Comparison of ENCODE assay signal across 14 cellular contexts in genomic region chr19:45955905-45956608, GRCh38. TPM values are rescaled to one million over a fixed set of nuclear protein-coding genes. Genes with fewer than 3 reads are reported as not detected.
A peak's percentile ranks its signal among the peaks of the same experiment; 100 is the strongest.
DNase-seq lines count a peak whose midpoint lies in the region; ATAC-seq, FAIRE-seq and TF ChIP-seq lines count a peak whose summit lies in the region.
"Had no signal": no experiment of that assay in that cellular context is flagged by ENCODE, and none has a peak within 500 bp of the region (broad histone marks: within the 10 kb centered on the region; RNA-seq: fewer than 3 reads in every experiment).

No MANE protein-coding gene starts in this region.

- H4K20me1 ChIP-seq in PC-3 (ENCODE audit: low read length): no peaks in the 10 kb centered on the region
- peaks cover 2 to 4% of the 10 kb centered on the region in 2 experiments for H4K20me1 ChIP-seq in H1 (replicated peaks in 1 of 2; ENCODE audit: control insufficient read depth in 1 of 2, insufficient read depth in 2 of 2, low read length in 2 of 2)

- H3K4me3 Mint-ChIP-seq in activated CD4-positive, alpha-beta T cell treated with anti-CD3 and anti-CD28 coated beads, Interleukin-2, amount 10 ng/mL, durations not matched to agents 7 days and 5 days: no peak overlapping the region
- H3K4me3 Mint-ChIP-seq in activated CD4-positive, alpha-beta memory T cell treated with anti-CD3 and anti-CD28 coated beads, Interleukin-2, amount 10 ng/mL, durations not matched to agents 7 days and 5 days: no peak overlapping the region
- H3K4me3 Mint-ChIP-seq: HFFc6 had no signal

- no peak overlapping the region for H3K56ac ChIP-seq in H1 (replicated peaks; ENCODE audit: insufficient read length, low read depth, low read length)

- H2BK15ac ChIP-seq in H1 (ENCODE audit: low read length): 0 out of 2 replicates have a peak overlapping the region, but pooled peaks have one; percentile 72

- H3K79me1 ChIP-seq in H1 (ENCODE audit: low read depth, low read length): no peaks in the 10 kb centered on the region

- H3F3A ChIP-seq in PC-3 (ENCODE audit: low read length, unreplicated experiment): no peaks in the 10 kb centered on the region

- H3K18ac ChIP-seq in H1 (ENCODE audit: extremely low read depth, low read length): no peak overlapping the region

- H3K27me3 ChIP-seq in PC-3 (ENCODE audit: low read length) (0 out of 2 replicates have a peak, but pooled peaks cover 9% of the 10 kb centered on the region), H1 (replicated peaks in 1 of 4; ENCODE audit: control insufficient read depth in 3 of 4, extremely low read depth in 1 of 4, insufficient read depth in 3 of 4, low read length in 3 of 4) (no peaks in the 10 kb centered on the region), layer of hippocampus (ENCODE audit: control insufficient read depth, insufficient read depth, low read length) (no peaks in the 10 kb centered on the region)

- no peak for TF ChIP-seq EP300 in H1 (IDR thresholded peaks at IDR 0.05; ENCODE audit: borderline replicate concordance in 1 of 2, low read depth in 2 of 2, low read length in 2 of 2)

- H2AFZ ChIP-seq in PC-3 (ENCODE audit: low read length) (no peak overlapping the region), H1 (ENCODE audit: low read length) (no peak overlapping the region)

- DNase-seq in PC-3 (peak; percentile 85), H1 (ENCODE audit: low read depth in 1 of 2, low spot score in 2 of 2) (no peak), ureter (ENCODE audit: low spot score) (no peak), G401 (ENCODE audit: low spot score) (no peak)
- DNase-seq in activated CD4-positive, alpha-beta T cell treated with anti-CD3 and anti-CD28 coated beads, Interleukin-2, amount 10 ng/mL, durations not matched to agents 7 days and 5 days: no peak
- no peak for DNase-seq in activated CD4-positive, alpha-beta memory T cell treated with anti-CD3 and anti-CD28 coated beads, Interleukin-2, amount 10 ng/mL, durations not matched to agents 7 days and 5 days
- DNase-seq: activated effector memory CD4-positive, alpha-beta T cell treated with Interleukin-2 at 50 U/mL for 16 hours; DMS79 treated with DMSO at 0.1 percent for 48 hours; HFFc6; T1000 had no signal

- BruUV-seq in PC-3 (replicated peaks; lab: Mats Ljungman, UMichigan): no TSS peak

- TF ChIP-seq CTCF in PC-3 (conservative IDR thresholded peaks at IDR 0.05; ENCODE audit: low read depth, low read length): no peak
- no peak for TF ChIP-seq CTCF in H1 (IDR thresholded peaks at IDR 0.05; ENCODE audit: control extremely low read depth in 1 of 3, insufficient read depth in 1 of 3, low read depth in 1 of 3, low read length in 3 of 3)

- no peaks in the 10 kb centered on the region for H3K9me2 ChIP-seq in PC-3 (replicated peaks; ENCODE audit: low read length)

- H3K4me3 ChIP-seq in PC-3 (ENCODE audit: low read length) (peak overlapping the region; percentile 15; the same call in 1 of the 2 replicates), H1 (ENCODE audit: extremely low read depth in 1 of 4, insufficient read depth in 2 of 4, low read depth in 3 of 4, low read length in 4 of 4) (no peak overlapping the region)
- H3K4me3 ChIP-seq: esophagus muscularis mucosa had no signal

- H3K4ac ChIP-seq in H1 (replicated peaks; ENCODE audit: insufficient read length, low read depth, low read length): no peak overlapping the region

- no peak overlapping the region for H3K14ac ChIP-seq in H1 (ENCODE audit: insufficient read length)

- H4K8ac ChIP-seq in H1 (ENCODE audit: extremely low read depth, insufficient read depth, low read length): no peak overlapping the region

- H3K9me3 ChIP-seq in PC-3 (ENCODE audit: low read length) (no peaks in the 10 kb centered on the region), H1 (ENCODE audit: insufficient read depth in 2 of 2, low read depth in 1 of 2, low read length in 1 of 2) (no peaks in the 10 kb centered on the region)
- H3K9me3 ChIP-seq: esophagus muscularis mucosa had no signal

- H3K79me2 ChIP-seq in PC-3 (ENCODE audit: low read length): no peaks in the 10 kb centered on the region
- no peaks in the 10 kb centered on the region for H3K79me2 ChIP-seq in H1 (ENCODE audit: control insufficient read depth in 1 of 2, insufficient read depth in 2 of 2, low read length in 2 of 2)

- FAIRE-seq in H1 (lab: Jason Lieb, UNC): no peak

- no peak overlapping the region for H2AK5ac ChIP-seq in H1 (ENCODE audit: low read depth, low read length)

- no peak overlapping the region for H3K27ac Mint-ChIP-seq in activated CD4-positive, alpha-beta T cell treated with anti-CD3 and anti-CD28 coated beads, Interleukin-2, amount 10 ng/mL, durations not matched to agents 7 days and 5 days
- H3K27ac Mint-ChIP-seq in activated CD4-positive, alpha-beta memory T cell treated with anti-CD3 and anti-CD28 coated beads, Interleukin-2, amount 10 ng/mL, durations not matched to agents 7 days and 5 days: no peak overlapping the region
- H3K27ac Mint-ChIP-seq: HFFc6 had no signal

- H3K27ac ChIP-seq in PC-3 (ENCODE audit: low read length) (peak overlapping the region; percentile 74), H1 (ENCODE audit: low read depth, low read length) (no peak overlapping the region), layer of hippocampus (ENCODE audit: low read depth, low read length) (peak overlapping the region; percentile 38), temporal lobe (ENCODE audit: low read depth, low read length) (peak overlapping the region; percentile 36)

- H4K91ac ChIP-seq in H1 (replicated peaks; ENCODE audit: insufficient read length, low read length): no peak overlapping the region

- H3K4me1 Mint-ChIP-seq in activated CD4-positive, alpha-beta T cell treated with anti-CD3 and anti-CD28 coated beads, Interleukin-2, amount 10 ng/mL, durations not matched to agents 7 days and 5 days: peaks cover 24% of the 10 kb centered on the region
- peaks cover 33% of the 10 kb centered on the region for H3K4me1 Mint-ChIP-seq in activated CD4-positive, alpha-beta memory T cell treated with anti-CD3 and anti-CD28 coated beads, Interleukin-2, amount 10 ng/mL, durations not matched to agents 7 days and 5 days

- H3K9ac ChIP-seq in PC-3 (ENCODE audit: low read length): peak overlapping the region; percentile 20; the same call in 1 of the 2 replicates
- no peak overlapping the region for H3K9ac ChIP-seq in H1 (replicated peaks in 1 of 4; ENCODE audit: extremely low read depth in 1 of 4, low read depth in 3 of 4, low read length in 3 of 4)

- H3K4me1 ChIP-seq in PC-3 (ENCODE audit: insufficient read depth, low read length): peaks cover 27% of the 10 kb centered on the region
- H3K4me1 ChIP-seq in H1 (replicated peaks in 1 of 4; ENCODE audit: control insufficient read depth in 3 of 4, insufficient read depth in 4 of 4, low read length in 3 of 4): peaks cover 0 to 7% (median 2%) of the 10 kb centered on the region in 4 experiments; a peak in 5 of 7 replicates

- no peak for TF ChIP-seq POLR2A in H1 (IDR thresholded peaks at IDR 0.05; ENCODE audit: control extremely low read depth in 1 of 2, low read depth in 2 of 2, low read length in 2 of 2)

- no peak overlapping the region for H4K5ac ChIP-seq in H1 (ENCODE audit: insufficient read length, low read depth, low read length)

- peaks cover 6% of the 10 kb centered on the region for H3K9me3 Mint-ChIP-seq in activated CD4-positive, alpha-beta T cell treated with anti-CD3 and anti-CD28 coated beads, Interleukin-2, amount 10 ng/mL, durations not matched to agents 7 days and 5 days
- H3K9me3 Mint-ChIP-seq in activated CD4-positive, alpha-beta memory T cell treated with anti-CD3 and anti-CD28 coated beads, Interleukin-2, amount 10 ng/mL, durations not matched to agents 7 days and 5 days: no peaks in the 10 kb centered on the region
- H3K9me3 Mint-ChIP-seq: HFFc6 had no signal

- ATAC-seq in PC-3: peak; percentile 86

- no peak for TF ChIP-seq RAD21 in H1 (IDR thresholded peaks at IDR 0.05 in 1 of 2, conservative IDR thresholded peaks at IDR 0.05 in 1 of 2; ENCODE audit: low read depth in 2 of 2, low read length in 2 of 2)

- H3K23me2 ChIP-seq in H1 (ENCODE audit: low read depth, low read length): peaks cover 12% of the 10 kb centered on the region

- WGBS in H1 (ENCODE audit: extremely low coverage in 1 of 2, insufficient coverage in 1 of 2, insufficient read length in 1 of 2, insufficient replicate concordance in 2 of 2, low coverage in 1 of 2, low lambda C conversion rate in 2 of 2, missing lambda C conversion rate in 1 of 2), 2 experiments: 89% methylated on average over 11 of the region's 13 CpGs; no CpG with 5 or more reads in 1 of the 2 experiments

- no peaks in the 10 kb centered on the region for H3K36me3 Mint-ChIP-seq in activated CD4-positive, alpha-beta T cell treated with anti-CD3 and anti-CD28 coated beads, Interleukin-2, amount 10 ng/mL, durations not matched to agents 7 days and 5 days (ENCODE audit: low read depth)
- no peaks in the 10 kb centered on the region for H3K36me3 Mint-ChIP-seq in activated CD4-positive, alpha-beta memory T cell treated with anti-CD3 and anti-CD28 coated beads, Interleukin-2, amount 10 ng/mL, durations not matched to agents 7 days and 5 days (ENCODE audit: low read depth)

- H3K36me3 ChIP-seq in PC-3 (ENCODE audit: low read depth, low read length) (no peaks in the 10 kb centered on the region), H1 (ENCODE audit: control insufficient read depth in 2 of 4, insufficient read depth in 4 of 4, low read length in 3 of 4) (peaks cover 0 to 10% (median 3%) of the 10 kb centered on the region in 4 experiments; a peak in 3 of 8 replicates)

- intact Hi-C loops in PC-3 (cut with micrococcal nuclease): no loop called here

- CTCF ChIA-PET in PC-3 (lab: Charles Lee): interaction anchor here (0.6 kb wide), 1 partner anchor 404 kb away, joined by 4 read pairs; no protein-coding TSS in a partner anchor
- CTCF ChIA-PET in H1 (lab: Charles Lee; ENCODE audit: partially characterized antibody): interaction anchor here (0.6 to 0.8 kb wide), 3 partner anchors 18 to 317 kb away, joined by 3 read pairs; partner anchors contain the start of gene NOVA2
- CTCF ChIA-PET in activated CD4-positive, alpha-beta T cell treated with anti-CD3 and anti-CD28 coated beads, Interleukin-2, amount 10 ng/mL, durations not matched to agents 7 days and 5 days (lab: Charles Lee): no interaction called here
- CTCF ChIA-PET in activated CD4-positive, alpha-beta memory T cell treated with anti-CD3 and anti-CD28 coated beads, Interleukin-2, amount 10 ng/mL, durations not matched to agents 7 days and 5 days (lab: Charles Lee): no interaction called here

- H2BK5ac ChIP-seq in H1 (ENCODE audit: low read depth, low read length): no peak overlapping the region

- H2BK20ac ChIP-seq in H1 (ENCODE audit: low read length): no peak overlapping the region

- in situ Hi-C loops in G401 (cut with HindIII; ENCODE audit: low sequenced_read_pairs): no loop called here

- no peak overlapping the region for H3K23ac ChIP-seq in H1 (ENCODE audit: insufficient read length)

- peaks cover 35% of the 10 kb centered on the region for H3K27me3 Mint-ChIP-seq in activated CD4-positive, alpha-beta T cell treated with anti-CD3 and anti-CD28 coated beads, Interleukin-2, amount 10 ng/mL, durations not matched to agents 7 days and 5 days
- H3K27me3 Mint-ChIP-seq in activated CD4-positive, alpha-beta memory T cell treated with anti-CD3 and anti-CD28 coated beads, Interleukin-2, amount 10 ng/mL, durations not matched to agents 7 days and 5 days: peaks cover 35% of the 10 kb centered on the region

- POLR2A ChIA-PET in PC-3 (lab: Charles Lee; ENCODE audit: unreplicated experiment): interaction anchor here (0.6 kb wide), 2 partner anchors 54 to 462 kb away, joined by 3 to 4 read pairs; partner anchors contain the start of gene MYPOP
- POLR2A ChIA-PET in H1 (lab: Charles Lee; ENCODE audit: partially characterized antibody): interaction anchor here (1.3 kb wide), 1 partner anchor 20 kb away, joined by 5 read pairs; no protein-coding TSS in a partner anchor
- POLR2A ChIA-PET in activated CD4-positive, alpha-beta T cell treated with anti-CD3 and anti-CD28 coated beads, Interleukin-2, amount 10 ng/mL, durations not matched to agents 7 days and 5 days (lab: Charles Lee): no interaction called here
- POLR2A ChIA-PET in activated CD4-positive, alpha-beta memory T cell treated with anti-CD3 and anti-CD28 coated beads, Interleukin-2, amount 10 ng/mL, durations not matched to agents 7 days and 5 days (lab: Charles Lee): interaction anchor here (1.1 kb wide), 2 partner anchors 10 to 12 kb away, joined by 3 read pairs; no protein-coding TSS in a partner anchor

- H3K4me2 ChIP-seq in PC-3 (ENCODE audit: low read length) (peak overlapping the region; percentile 71), H1 (ENCODE audit: insufficient read depth in 1 of 2, low read depth in 2 of 2, low read length in 2 of 2) (no peak overlapping the region)

- H2BK120ac ChIP-seq in H1 (replicated peaks; ENCODE audit: low read depth, low read length): no peak overlapping the region

- H2BK12ac ChIP-seq in H1 (ENCODE audit: low read depth, low read length): no peak overlapping the region

RNA-seq across cellular contexts. Expression of gene NOVA2, which starts 17.6 kb away (rescaled TPM):
- 0.06 TPM in 1 of 2 replicates, not detected in the other for total RNA-seq in PC-3 (2014; rRNA removed)
- 22.7 and 24.6 TPM in 2 replicates for total RNA-seq in H1 (2021; fragmentation: NEBNext Ultra II Directional; extraction: Animal tissue kit (Norgen Biotek cat#: 25700))
- polyA plus RNA-seq in H1 (2011; rRNA removed): 3.2 and 4.5 TPM in 2 replicates
- polyA plus RNA-seq in H1 (2011; cell fraction: cytosol; rRNA removed): 2.7 TPM
- polyA plus RNA-seq in H1 (2011; cell fraction: nucleus; rRNA removed): 4.4 TPM
- 11.1 to 12.7 TPM (median 11.8 TPM) in 4 replicates for polyA plus RNA-seq in H1 (2012, experiment 1 of 2)
- 10.4 TPM for polyA plus RNA-seq in H1 (2012, experiment 2 of 2)
- 8.0 TPM for polyA plus RNA-seq in H1 (2013, experiment 1 of 2)
- polyA plus RNA-seq in H1 (2013, experiment 2 of 2): 7.7 TPM
- 6.2 and 7.1 TPM in 2 replicates for polyA minus RNA-seq in H1 (2011; rRNA and poly(A)+ RNA removed)
- polyA minus RNA-seq in H1 (2011; cell fraction: cytosol; rRNA and poly(A)+ RNA removed): 10.1 TPM
- 4.7 TPM for polyA minus RNA-seq in H1 (2011; cell fraction: nucleus; rRNA and poly(A)+ RNA removed)
- total RNA-seq in temporal lobe: 19.7 TPM
- 4.4 TPM for total RNA-seq in ureter
- total RNA-seq in activated CD4-positive, alpha-beta T cell treated with anti-CD3 and anti-CD28 coated beads, Interleukin-2, amount 10 ng/mL, durations not matched to agents 7 days and 5 days: under 1 TPM; 0.04 to 0.10 TPM
- under 1 TPM; 0.15 to 0.30 TPM for total RNA-seq in activated CD4-positive, alpha-beta memory T cell treated with anti-CD3 and anti-CD28 coated beads, Interleukin-2, amount 10 ng/mL, durations not matched to agents 7 days and 5 days
- total RNA-seq in G401 (2014; rRNA removed; shearing (Covaris generic)): not detected in 2 replicates
- total RNA-seq: NCI-H460 had no signal

RNA-seq across cellular contexts. Expression of gene CCDC61, which starts 39.2 kb away (rescaled TPM):
- total RNA-seq in PC-3 (2014; rRNA removed): 6.3 and 7.7 TPM in 2 replicates
- 16.1 and 17.4 TPM in 2 replicates for total RNA-seq in H1 (2021; fragmentation: NEBNext Ultra II Directional; extraction: Animal tissue kit (Norgen Biotek cat#: 25700))
- polyA plus RNA-seq in H1 (2011; rRNA removed): 7.8 and 11.5 TPM in 2 replicates
- 10.1 TPM for polyA plus RNA-seq in H1 (2011; cell fraction: cytosol; rRNA removed)
- polyA plus RNA-seq in H1 (2011; cell fraction: nucleus; rRNA removed): 28.3 TPM
- 8.6 to 11.4 TPM (median 10.5 TPM) in 4 replicates for polyA plus RNA-seq in H1 (2012, experiment 1 of 2)
- polyA plus RNA-seq in H1 (2012, experiment 2 of 2): 7.5 TPM
- 7.2 TPM for polyA plus RNA-seq in H1 (2013, experiment 1 of 2)
- polyA plus RNA-seq in H1 (2013, experiment 2 of 2): 7.1 TPM
- 4.9 and 6.1 TPM in 2 replicates for polyA minus RNA-seq in H1 (2011; rRNA and poly(A)+ RNA removed)
- polyA minus RNA-seq in H1 (2011; cell fraction: cytosol; rRNA and poly(A)+ RNA removed): 11.1 TPM
- 36.0 TPM for polyA minus RNA-seq in H1 (2011; cell fraction: nucleus; rRNA and poly(A)+ RNA removed)
- total RNA-seq in temporal lobe: 2.5 TPM
- total RNA-seq in ureter: 28.8 TPM
- 10 to 100 TPM; 26.5 to 27.0 TPM for total RNA-seq in activated CD4-positive, alpha-beta T cell treated with anti-CD3 and anti-CD28 coated beads, Interleukin-2, amount 10 ng/mL, durations not matched to agents 7 days and 5 days
- total RNA-seq in activated CD4-positive, alpha-beta memory T cell treated with anti-CD3 and anti-CD28 coated beads, Interleukin-2, amount 10 ng/mL, durations not matched to agents 7 days and 5 days: 10 to 100 TPM; 24.3 to 24.7 TPM
- total RNA-seq in G401 (2014; rRNA removed; shearing (Covaris generic)): 6.6 and 9.5 TPM in 2 replicates

RNA-seq across cellular contexts. Expression of gene NANOS2, which starts 41.5 kb away (rescaled TPM):
- not detected in 2 replicates for total RNA-seq in PC-3 (2014; rRNA removed)
- total RNA-seq in H1 (2021; fragmentation: NEBNext Ultra II Directional; extraction: Animal tissue kit (Norgen Biotek cat#: 25700)): not detected in 2 replicates
- 0.20 and 0.24 TPM in 2 replicates for polyA plus RNA-seq in H1 (2011; rRNA removed)
- polyA plus RNA-seq in H1 (2011; cell fraction: cytosol; rRNA removed): 0.09 TPM
- 0.56 TPM for polyA plus RNA-seq in H1 (2011; cell fraction: nucleus; rRNA removed)
- polyA plus RNA-seq in H1 (2012, experiment 1 of 2): 0.13 to 0.17 TPM in 2 of 4 replicates, not detected in the others
- polyA plus RNA-seq in H1 (2012, experiment 2 of 2): not detected
- 0.10 TPM for polyA plus RNA-seq in H1 (2013, experiment 1 of 2)
- polyA plus RNA-seq in H1 (2013, experiment 2 of 2): 0.06 TPM
- polyA minus RNA-seq in H1 (2011; rRNA and poly(A)+ RNA removed): not detected in 2 replicates
- polyA minus RNA-seq in H1 (2011; cell fraction: cytosol; rRNA and poly(A)+ RNA removed): not detected
- not detected for polyA minus RNA-seq in H1 (2011; cell fraction: nucleus; rRNA and poly(A)+ RNA removed)
- not detected for total RNA-seq in temporal lobe
- total RNA-seq in ureter: not detected
- not detected for total RNA-seq in activated CD4-positive, alpha-beta T cell treated with anti-CD3 and anti-CD28 coated beads, Interleukin-2, amount 10 ng/mL, durations not matched to agents 7 days and 5 days
- total RNA-seq in activated CD4-positive, alpha-beta memory T cell treated with anti-CD3 and anti-CD28 coated beads, Interleukin-2, amount 10 ng/mL, durations not matched to agents 7 days and 5 days: not detected
- 0.07 TPM in 1 of 2 replicates, not detected in the other for total RNA-seq in G401 (2014; rRNA removed; shearing (Covaris generic))
- total RNA-seq: esophagus muscularis mucosa, HFFc6, NCI-H460 had no signal

RNA-seq across cellular contexts. Expression of gene MYPOP, which starts 53.6 kb away (rescaled TPM):
- total RNA-seq in PC-3 (2014; rRNA removed): 5.4 and 12.0 TPM in 2 replicates
- 11.1 and 12.6 TPM in 2 replicates for total RNA-seq in H1 (2021; fragmentation: NEBNext Ultra II Directional; extraction: Animal tissue kit (Norgen Biotek cat#: 25700))
- polyA plus RNA-seq in H1 (2011; rRNA removed): 3.2 and 5.8 TPM in 2 replicates
- 2.2 TPM for polyA plus RNA-seq in H1 (2011; cell fraction: cytosol; rRNA removed)
- 6.4 TPM for polyA plus RNA-seq in H1 (2011; cell fraction: nucleus; rRNA removed)
- 7.3 to 9.2 TPM (median 8.6 TPM) in 4 replicates for polyA plus RNA-seq in H1 (2012, experiment 1 of 2)
- 5.3 TPM for polyA plus RNA-seq in H1 (2012, experiment 2 of 2)
- 10.5 TPM for polyA plus RNA-seq in H1 (2013, experiment 1 of 2)
- polyA plus RNA-seq in H1 (2013, experiment 2 of 2): 10.1 TPM
- 0.54 and 0.79 TPM in 2 replicates for polyA minus RNA-seq in H1 (2011; rRNA and poly(A)+ RNA removed)
- polyA minus RNA-seq in H1 (2011; cell fraction: cytosol; rRNA and poly(A)+ RNA removed): 2.7 TPM
- 1.6 TPM for polyA minus RNA-seq in H1 (2011; cell fraction: nucleus; rRNA and poly(A)+ RNA removed)
- total RNA-seq in temporal lobe: 0.98 TPM
- total RNA-seq in ureter: 5.5 TPM
- total RNA-seq in activated CD4-positive, alpha-beta T cell treated with anti-CD3 and anti-CD28 coated beads, Interleukin-2, amount 10 ng/mL, durations not matched to agents 7 days and 5 days: 10 to 100 TPM in 1 of 2 experiments, 1 to 10 TPM in 1; 9.7 to 11.4 TPM
- 10 to 100 TPM; 12.5 to 12.9 TPM for total RNA-seq in activated CD4-positive, alpha-beta memory T cell treated with anti-CD3 and anti-CD28 coated beads, Interleukin-2, amount 10 ng/mL, durations not matched to agents 7 days and 5 days
- total RNA-seq in G401 (2014; rRNA removed; shearing (Covaris generic)): 0.12 and 1.9 TPM in 2 replicates

Comparison
In these comparisons a context has a peak if more than half of its experiments do, and no peak if none do; other contexts are left out.
1. CTCF ChIA-PET loops: an anchor here in PC-3 (0.6 kb wide) and H1 (0.6 to 0.8 kb wide); none called in activated CD4-positive, alpha-beta T cell treated with anti-CD3 and anti-CD28 coated beads, Interleukin-2, amount 10 ng/mL, durations not matched to agents 7 days and 5 days and activated CD4-positive, alpha-beta memory T cell treated with anti-CD3 and anti-CD28 coated beads, Interleukin-2, amount 10 ng/mL, durations not matched to agents 7 days and 5 days.